ENCODE assay signal across 15 cellular contexts in genomic region chr4:138007572-138007971, GRCh38.
DNase-seq lines count a peak whose midpoint lies in the region; ATAC-seq and TF ChIP-seq lines count a peak whose summit lies in the region.
"Had no signal": no experiment of that assay in that cellular context is flagged by ENCODE, and none has a peak within 500 bp of the region (broad histone marks: within the 10 kb centered on the region; RNA-seq: fewer than 3 reads in every experiment).

No MANE protein-coding gene starts in this region.

- no peaks in the 10 kb centered on the region for H3K9me3 ChIP-seq in breast epithelium
- H3K9me3 ChIP-seq in upper lobe of left lung = no peaks in the 10 kb centered on the region
- H3K9me3 ChIP-seq: spleen had no signal

- TF ChIP-seq POLR2A in breast epithelium (IDR thresholded peaks at IDR 0.05) = no peak
- no peak for TF ChIP-seq POLR2A in upper lobe of left lung (IDR thresholded peaks at IDR 0.05)

- H3K4me3 ChIP-seq in breast epithelium (no peak overlapping the region), fibroblast of mammary gland (ENCODE audit: control insufficient read depth, low read depth, low read length) (no peak overlapping the region), upper lobe of left lung (no peak overlapping the region)
- H3K4me3 ChIP-seq: spleen had no signal

- no peaks in the 10 kb centered on the region for H3K36me3 ChIP-seq in breast epithelium
- H3K36me3 ChIP-seq in upper lobe of left lung = no peaks in the 10 kb centered on the region
- H3K36me3 ChIP-seq: spleen had no signal

- H3K27ac ChIP-seq in breast epithelium = no peak overlapping the region
- no peak overlapping the region for H3K27ac ChIP-seq in upper lobe of left lung
- H3K27ac ChIP-seq: spleen had no signal

- BruUV-seq in MCF 10A (replicated peaks; lab: Mats Ljungman, UMichigan) = no TSS peak

- CTCF ChIA-PET in MCF 10A (lab: Yijun Ruan, JAX) = interaction anchor here (0.6 kb wide), 1 partner anchor 352 kb away, joined by 3 read pairs; no protein-coding TSS in a partner anchor

- H3K4me3 Mint-ChIP-seq in MCF 10A (ENCODE audit: unreplicated experiment) = no peak overlapping the region
- H3K4me3 Mint-ChIP-seq: activated naive CD8-positive, alpha-beta T cell treated with anti-CD3 and anti-CD28 coated beads, Interleukin-2, amount 10 ng/mL, durations not matched to agents 7 days and 5 days; natural killer cell had no signal

- H3K4me1 ChIP-seq in breast epithelium (no peaks in the 10 kb centered on the region), upper lobe of left lung (no peaks in the 10 kb centered on the region)
- H3K4me1 ChIP-seq: spleen had no signal

- H3K9me3 Mint-ChIP-seq in MCF 10A (ENCODE audit: unreplicated experiment) = no peaks in the 10 kb centered on the region
- H3K9me3 Mint-ChIP-seq: activated naive CD8-positive, alpha-beta T cell treated with anti-CD3 and anti-CD28 coated beads, Interleukin-2, amount 10 ng/mL, durations not matched to agents 7 days and 5 days had no signal

- DNase-seq in MCF 10A (ENCODE audit: unreplicated experiment) (peak; percentile 13), breast epithelium (ENCODE audit: low spot score in 2 of 2) (no peak), RKO (ENCODE audit: low spot score) (peak; percentile 56), fibroblast of mammary gland (ENCODE audit: low read depth) (peak; percentile 11), inferior parietal cortex (ENCODE audit: extremely low spot score) (no peak), DMS153 treated with DMSO at 0.1 percent for 48 hours (lab: John Stamatoyannopoulos, UW; ENCODE audit: unreplicated experiment) (no peak), upper lobe of left lung (no peak)
- DNase-seq: activated naive CD8-positive, alpha-beta T cell treated with anti-CD3 and anti-CD28 coated beads, Interleukin-2, amount 10 ng/mL, durations not matched to agents 7 days and 5 days; effector memory CD4-positive, alpha-beta T cell; natural killer cell; NCI-H1105; NCI-H748 treated with DMSO at 0.1 percent for 48 hours; spleen; T-helper 1 cell had no signal

- H3K36me3 Mint-ChIP-seq in MCF 10A (ENCODE audit: insufficient read depth, unreplicated experiment) = no peaks in the 10 kb centered on the region
- H3K36me3 Mint-ChIP-seq: activated naive CD8-positive, alpha-beta T cell treated with anti-CD3 and anti-CD28 coated beads, Interleukin-2, amount 10 ng/mL, durations not matched to agents 7 days and 5 days; natural killer cell had no signal

- TF ChIP-seq CTCF in MCF 10A (IDR thresholded peaks at IDR 0.05; ENCODE audit: unreplicated experiment) = peak; percentile 25
- TF ChIP-seq CTCF in breast epithelium (IDR thresholded peaks at IDR 0.05) = no peak
- peak; percentile 54 for TF ChIP-seq CTCF in fibroblast of mammary gland (conservative IDR thresholded peaks at IDR 0.05; ENCODE audit: control insufficient read depth, insufficient read depth, low read depth, low read length)
- no peak for TF ChIP-seq CTCF in upper lobe of left lung (IDR thresholded peaks at IDR 0.05)

- H3K4me1 Mint-ChIP-seq in MCF 10A (ENCODE audit: insufficient read depth, unreplicated experiment) = peaks cover 6% of the 10 kb centered on the region
- H3K4me1 Mint-ChIP-seq: activated naive CD8-positive, alpha-beta T cell treated with anti-CD3 and anti-CD28 coated beads, Interleukin-2, amount 10 ng/mL, durations not matched to agents 7 days and 5 days; natural killer cell had no signal

- no peak for TF ChIP-seq EP300 in upper lobe of left lung (IDR thresholded peaks at IDR 0.05)

- intact Hi-C loops in MCF 10A (cut with micrococcal nuclease) = no loop called here
- intact Hi-C loops in breast epithelium (cut with DNase I; ENCODE audit: low total_unique reads) = no loop called here

- no peak for ATAC-seq in HG03565 (IDR thresholded peaks at IDR 0.05; ENCODE audit: unreplicated experiment)
- no peak for ATAC-seq in upper lobe of left lung (ENCODE audit: low FRiP score in 2 of 2)
- ATAC-seq: natural killer cell had no signal

- POLR2A ChIA-PET in MCF 10A (lab: Yijun Ruan, JAX) = no interaction called here

- WGBS in upper lobe of left lung, 2 donors = 91 to 94% methylated on average over 1 of the region's 1 CpG

- no peaks in the 10 kb centered on the region for H3K27me3 Mint-ChIP-seq in MCF 10A (ENCODE audit: insufficient read depth, unreplicated experiment)
- H3K27me3 Mint-ChIP-seq: activated naive CD8-positive, alpha-beta T cell treated with anti-CD3 and anti-CD28 coated beads, Interleukin-2, amount 10 ng/mL, durations not matched to agents 7 days and 5 days had no signal

- H3K27me3 ChIP-seq in breast epithelium (no peaks in the 10 kb centered on the region), upper lobe of left lung (no peaks in the 10 kb centered on the region)
- H3K27me3 ChIP-seq: spleen had no signal

- no peak overlapping the region for H3K27ac Mint-ChIP-seq in MCF 10A (ENCODE audit: low read depth, unreplicated experiment)
- H3K27ac Mint-ChIP-seq: activated naive CD8-positive, alpha-beta T cell treated with anti-CD3 and anti-CD28 coated beads, Interleukin-2, amount 10 ng/mL, durations not matched to agents 7 days and 5 days; natural killer cell had no signal

Comparison
In these comparisons a context has a peak if more than half of its experiments do, and no peak if none do; other contexts are left out.
1. DNase-seq: peak in MCF 10A (single experiment), RKO (single experiment) and fibroblast of mammary gland (single experiment); none in breast epithelium (0 of 2), inferior parietal cortex (single experiment), DMS153 treated with DMSO at 0.1 percent for 48 hours (single experiment) and upper lobe of left lung (0 of 2).
2. CTCF ChIP-seq: peak in MCF 10A (single experiment) and fibroblast of mammary gland (single experiment); none in breast epithelium (0 of 3) and upper lobe of left lung (0 of 6).